12 cellular contexts compared by ENCODE assay signal in genomic region chr7:21943436-21943835, GRCh38. TPM values are rescaled to one million over a fixed set of nuclear protein-coding genes. Genes with fewer than 3 reads are reported as not detected.
DNase-seq lines count a peak whose midpoint lies in the region; ATAC-seq and TF ChIP-seq lines count a peak whose summit lies in the region.
"Had no signal": no experiment of that assay in that cellular context is flagged by ENCODE, and none has a peak within 500 bp of the region (broad histone marks: within the 10 kb centered on the region; RNA-seq: fewer than 3 reads in every experiment).

No MANE protein-coding gene starts in this region.

- ATAC-seq in gastroesophageal sphincter = no peak
- ATAC-seq in HG02642 (IDR thresholded peaks at IDR 0.05; ENCODE audit: poor library complexity, unreplicated experiment) = no peak

- 61 to 66% methylated on average over 2 to 5 of the region's 5 CpGs for WGBS in gastroesophageal sphincter (ENCODE audit: low coverage in 1 of 2), 2 donors

- CTCF ChIA-PET in OCI-LY7 (lab: Charles Lee; ENCODE audit: unreplicated experiment) = no interaction called here

- DNase-seq in left ventricle myocardium inferior (no peak), cardiac septum (ENCODE audit: low spot score) (no peak), OCI-LY7 (ENCODE audit: low spot score) (no peak), Peyer's patch (no peak)
- no peak for DNase-seq in stimulated activated CD8-positive, alpha-beta memory T cell treated with anti-CD3 and anti-CD28 coated beads, Interleukin-4, amount 100 ng/mL, for 48 hours
- DNase-seq: central memory CD4-positive, alpha-beta T cell; NCI-H2029; spleen had no signal

- peaks cover 8% of the 10 kb centered on the region for H3K27me3 ChIP-seq in left ventricle myocardium inferior (ENCODE audit: low read depth)
- H3K27me3 ChIP-seq in gastroesophageal sphincter = no peaks in the 10 kb centered on the region
- no peaks in the 10 kb centered on the region for H3K27me3 ChIP-seq in stomach smooth muscle (ENCODE audit: control insufficient read depth in 1 of 2, insufficient read depth in 2 of 2, low read length in 2 of 2)
- no peaks in the 10 kb centered on the region for H3K27me3 ChIP-seq in Peyer's patch

- H3K27ac ChIP-seq in left ventricle myocardium inferior (replicated peaks) (peak overlapping the region; percentile 88), OCI-LY7 (ENCODE audit: low read depth, low read length, poor library complexity, severe bottlenecking) (peak overlapping the region; percentile 79), gastroesophageal sphincter (peak overlapping the region in 3 of 4 donors; percentile 68 to 89 (median 87)), stomach smooth muscle (ENCODE audit: low read length) (peak overlapping the region; percentile 73), Peyer's patch (no peak overlapping the region)
- H3K27ac ChIP-seq: epithelial cell of prostate had no signal

- peak overlapping the region; percentile 79 for H3K4me3 ChIP-seq in left ventricle myocardium inferior
- peak overlapping the region; percentile 84 for H3K4me3 ChIP-seq in OCI-LY7 (ENCODE audit: low read depth, low read length, poor library complexity, severe bottlenecking)
- no peak overlapping the region for H3K4me3 ChIP-seq in gastroesophageal sphincter
- H3K4me3 ChIP-seq in stomach smooth muscle (ENCODE audit: low read length in 2 of 2) = peak overlapping the region in 1 of 2 donors; percentile 36
- no peak overlapping the region for H3K4me3 ChIP-seq in Peyer's patch

- no peak overlapping the region for H2AFZ ChIP-seq in OCI-LY7 (ENCODE audit: low read length)

- peaks cover 67% of the 10 kb centered on the region for H3K79me2 ChIP-seq in OCI-LY7 (ENCODE audit: insufficient read depth, low read depth, low read length)

- TF ChIP-seq CTCF in left ventricle myocardium inferior (IDR thresholded peaks at IDR 0.05; ENCODE audit: borderline replicate concordance) (no peak), OCI-LY7 (conservative IDR thresholded peaks at IDR 0.05; ENCODE audit: low read length) (no peak), gastroesophageal sphincter (IDR thresholded peaks at IDR 0.05) (no peak), Peyer's patch (IDR thresholded peaks at IDR 0.05) (no peak)

- POLR2A ChIA-PET in OCI-LY7 (lab: Charles Lee) = interaction anchor here (0.7 to 13.6 kb wide), 8 partner anchors 13 to 355 kb away, joined by 3 to 194 read pairs (median 4); no protein-coding TSS in a partner anchor

- no peaks in the 10 kb centered on the region for H3K36me3 ChIP-seq in left ventricle myocardium inferior
- peaks cover 42% of the 10 kb centered on the region for H3K36me3 ChIP-seq in OCI-LY7 (ENCODE audit: insufficient read depth, low read length)
- H3K36me3 ChIP-seq in gastroesophageal sphincter = no peaks in the 10 kb centered on the region
- H3K36me3 ChIP-seq in stomach smooth muscle (ENCODE audit: control insufficient read depth in 2 of 2, insufficient read depth in 2 of 2, low read length in 2 of 2) = no peaks in the 10 kb centered on the region
- no peaks in the 10 kb centered on the region for H3K36me3 ChIP-seq in Peyer's patch
- H3K36me3 ChIP-seq: spleen had no signal

- H3K4me1 ChIP-seq in left ventricle myocardium inferior (peaks cover 74% of the 10 kb centered on the region), OCI-LY7 (ENCODE audit: insufficient read depth, low read length, poor library complexity, severe bottlenecking) (peaks cover 79% of the 10 kb centered on the region), gastroesophageal sphincter (peaks cover 0 to 71% (median 14%) of the 10 kb centered on the region in 3 donors), stomach smooth muscle (ENCODE audit: control insufficient read depth, insufficient read depth, low read length) (peaks cover 32% of the 10 kb centered on the region), Peyer's patch (peaks cover 0 to 9% (median 2%) of the 10 kb centered on the region in 4 donors)

- peaks cover 34% of the 10 kb centered on the region for H4K20me1 ChIP-seq in OCI-LY7 (ENCODE audit: insufficient read depth, low read length)

- intact Hi-C loops in left ventricle myocardium inferior (cut with micrococcal nuclease) = no loop called here
- intact Hi-C loops in cardiac septum (cut with DNase I) = loop anchor here (2.0 kb wide), 1 partner anchor 31 kb away; no protein-coding TSS in a partner anchor
- intact Hi-C loops in OCI-LY7 (cut with micrococcal nuclease; ENCODE audit: unreplicated experiment) = loop anchor here (10.0 kb wide), 2 partner anchors 1071 to 1729 kb away; partner anchors contain the start of genes HYCC1 and MACC1

- no peak for TF ChIP-seq EP300 in gastroesophageal sphincter (IDR thresholded peaks at IDR 0.05)

- no peaks in the 10 kb centered on the region for H3K9me2 ChIP-seq in OCI-LY7 (ENCODE audit: insufficient read depth, low read length)

- peak overlapping the region; percentile 88 for H3K4me2 ChIP-seq in OCI-LY7 (ENCODE audit: low read length)

- no TSS peak for BruUV-seq in OCI-LY7 (replicated peaks; lab: Mats Ljungman, UMichigan)

- TF ChIP-seq POLR2A in gastroesophageal sphincter (IDR thresholded peaks at IDR 0.05) (no peak), Peyer's patch (IDR thresholded peaks at IDR 0.05) (no peak)

- no peaks in the 10 kb centered on the region for H3K9me3 ChIP-seq in left ventricle myocardium inferior (replicated peaks)
- peaks cover under 1% of the 10 kb centered on the region; the same call in 1 of the 2 replicates for H3K9me3 ChIP-seq in OCI-LY7 (ENCODE audit: low read length)
- H3K9me3 ChIP-seq in gastroesophageal sphincter = no peaks in the 10 kb centered on the region
- no peaks in the 10 kb centered on the region for H3K9me3 ChIP-seq in stomach smooth muscle (ENCODE audit: control insufficient read depth in 2 of 2, low read length in 2 of 2)
- no peaks in the 10 kb centered on the region for H3K9me3 ChIP-seq in Peyer's patch
- H3K9me3 ChIP-seq: spleen had no signal

- peak overlapping the region in 1 of 2 donors; percentile 47 for H3K9ac ChIP-seq in stomach smooth muscle (ENCODE audit: low read length in 2 of 2)

RNA-seq across cellular contexts. Expression of gene CDCA7L, which starts 2.3 kb away (rescaled TPM):
- 41.0 TPM for total RNA-seq in left ventricle myocardium inferior
- 12.6 TPM for total RNA-seq in cardiac septum
- 155 and 157 TPM in 2 replicates for total RNA-seq in OCI-LY7 (2014; rRNA removed; shearing (Covaris generic))
- 173 and 175 TPM in 2 replicates for total RNA-seq in OCI-LY7 (2022)
- total RNA-seq in gastroesophageal sphincter = 10 to 100 TPM; 19.6 to 47.7 (median 30.3) TPM
- total RNA-seq in Peyer's patch = 10 to 100 TPM in 3 of 4 donors, 1 to 10 TPM in 1; 6.8 to 51.2 (median 19.8) TPM

Comparison
In these comparisons a context has a peak if more than half of its experiments do, and no peak if none do; other contexts are left out.
1. H3K27ac ChIP-seq: peak in left ventricle myocardium inferior (single experiment), OCI-LY7 (single experiment), gastroesophageal sphincter (3 of 4) and stomach smooth muscle (single experiment); none in Peyer's patch (0 of 4).
2. H3K4me3 ChIP-seq: peak in left ventricle myocardium inferior (single experiment) and OCI-LY7 (single experiment); none in gastroesophageal sphincter (0 of 2) and Peyer's patch (0 of 4).